ENCODE assay signal across 8 cellular contexts in the genomic region with DNA sequence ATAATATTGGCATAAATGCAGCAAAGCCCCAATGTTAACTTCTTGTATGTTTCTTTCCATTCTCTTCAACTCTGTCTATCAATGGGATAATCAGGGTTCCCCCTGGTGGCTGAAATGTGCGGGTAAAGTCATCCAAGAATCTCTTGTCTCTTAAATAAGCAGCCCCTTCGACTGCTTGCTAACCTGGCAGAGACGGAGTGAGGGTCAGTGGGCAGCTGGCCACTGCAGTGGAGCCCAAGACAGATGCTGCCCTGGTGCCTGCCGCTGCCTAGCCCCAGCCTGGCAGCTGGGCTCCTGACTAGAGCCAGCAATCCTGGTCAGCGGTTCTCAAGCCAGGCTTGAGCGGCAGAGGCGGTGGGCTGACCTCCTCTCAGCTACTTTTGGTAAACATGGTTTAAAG.
DNase-seq lines count a peak whose midpoint lies in the region; FAIRE-seq and TF ChIP-seq lines count a peak whose summit lies in the region.

No MANE protein-coding gene starts in this region.

- no peak overlapping the region for H3K4me3 ChIP-seq in fibroblast of pulmonary artery (replicated peaks; ENCODE audit: low read depth, low read length)

- DNase-seq in DMS 273 (lab: John Stamatoyannopoulos, UW; ENCODE audit: unreplicated experiment): peak; percentile 88
- DNase-seq in HEK293T (ENCODE audit: extremely low spot score): peak; percentile 51
- peak; percentile 42 for DNase-seq in NCI-H226
- DNase-seq in activated T-cell treated with anti-CD3 and anti-CD28 coated beads for 1 hour (ENCODE audit: low read depth): peak; percentile 33
- peak; percentile 85 for DNase-seq in fibroblast of pulmonary artery (ENCODE audit: low read depth)
- DNase-seq in non-pigmented ciliary epithelial cell (ENCODE audit: low read depth): peak; percentile 40
- DNase-seq in urothelium cell line (ENCODE audit: low spot score): peak; percentile 58
- DNase-seq in GM19239 (ENCODE audit: insufficient read length, low spot score): no peak

- FAIRE-seq in urothelium cell line (lab: Jason Lieb, UNC) (peak; percentile 46), GM19239 (lab: Jason Lieb, UNC) (no peak)

- CTCF ChIA-PET in HEK293T (lab: Yijun Ruan, JAX): interaction anchor here (0.8 to 1.3 kb wide), 3 partner anchors 10 to 44 kb away, joined by 3 to 4 read pairs (median 3); no protein-coding TSS in a partner anchor

- POLR2A ChIA-PET in HEK293T (lab: Yijun Ruan, JAX): no interaction called here

- peak; percentile 85 for TF ChIP-seq CTCF in fibroblast of pulmonary artery (IDR thresholded peaks at IDR 0.05; ENCODE audit: low read length, missing control alignments)

TF ChIP-seq in HEK293T, 16 proteins besides CTCF, POLR2A, EP300 and RAD21:
- TF ChIP-seq FOXK2 (IDR thresholded peaks at IDR 0.05) (no peak), HDGF (IDR thresholded peaks at IDR 0.05; ENCODE audit: borderline replicate concordance) (no peak), PKNOX1 (IDR thresholded peaks at IDR 0.05) (no peak), CTBP1 (IDR thresholded peaks at IDR 0.05; ENCODE audit: borderline replicate concordance) (no peak), BHLHE40 (IDR thresholded peaks at IDR 0.05; ENCODE audit: borderline replicate concordance) (no peak), TARDBP (IDR thresholded peaks at IDR 0.05) (no peak)
